ENCODE assay signal across 8 cellular contexts in the genomic region with DNA sequence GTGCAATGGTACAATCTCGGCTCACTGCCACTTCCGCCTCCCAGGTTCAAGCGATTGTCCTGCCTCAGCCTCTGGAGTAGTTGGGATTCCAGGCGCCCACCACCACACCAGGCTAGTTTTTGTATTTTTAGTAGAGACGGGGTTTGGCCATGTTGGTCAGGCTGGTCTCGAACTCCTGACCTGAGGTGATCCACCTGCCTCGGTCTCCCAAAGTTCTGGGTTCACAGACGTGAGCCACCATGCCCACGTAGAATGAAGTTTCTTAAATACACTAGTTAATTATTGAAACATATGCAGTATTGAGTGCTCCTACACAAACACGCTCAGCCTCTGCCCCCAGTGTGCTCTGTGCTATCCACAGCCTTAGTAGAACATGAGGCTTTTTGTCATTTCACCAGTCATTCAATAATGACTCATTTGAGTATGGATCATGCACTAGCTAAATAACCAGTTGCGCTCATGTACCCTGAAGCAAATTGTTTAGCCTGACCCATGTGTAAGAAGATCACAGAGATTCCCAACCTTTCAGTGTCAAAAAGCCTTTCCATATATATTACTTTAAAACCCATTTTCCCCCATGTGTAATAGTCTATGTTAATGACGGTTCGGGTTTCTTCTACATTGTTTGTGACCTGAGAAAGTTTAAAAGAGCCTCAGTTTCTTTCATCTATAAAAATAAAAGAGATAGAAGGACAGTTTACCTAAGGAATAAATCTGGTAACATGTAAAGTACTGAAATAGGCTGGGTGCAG. TPM values are rescaled to one million over a fixed set of nuclear protein-coding genes. Genes with fewer than 3 reads are reported as not detected.
DNase-seq lines count a peak whose midpoint lies in the region; ATAC-seq and TF ChIP-seq lines count a peak whose summit lies in the region.

No MANE protein-coding gene starts in this region.

- H2AFZ ChIP-seq in osteoblast (ENCODE audit: low read length) = no peak overlapping the region

- H3K27ac ChIP-seq in duodenal mucosa (ENCODE audit: low read depth, low read length) (peak overlapping the region; percentile 50), osteoblast (ENCODE audit: low read depth, low read length) (peak overlapping the region; percentile 99)

- peaks cover 48% of the 10 kb centered on the region for H3K36me3 Mint-ChIP-seq in activated B cell treated with CpG ODN at 0.5 μM for 24 hours (ENCODE audit: low read depth)

- H3K36me3 ChIP-seq in duodenal mucosa (ENCODE audit: control insufficient read depth in 1 of 2, insufficient read depth in 2 of 2, low read length in 2 of 2) = peaks cover 15 to 26% of the 10 kb centered on the region in 2 donors
- peaks cover 34% of the 10 kb centered on the region for H3K36me3 ChIP-seq in osteoblast (ENCODE audit: insufficient read depth, low read length)

- intact Hi-C loops in activated B cell treated with CpG ODN at 0.5 μM for 24 hours (cut with micrococcal nuclease) = loop anchor here (2.0 kb wide), 1 partner anchor 16 kb away; no protein-coding TSS in a partner anchor

- H3K27me3 ChIP-seq in duodenal mucosa (ENCODE audit: control insufficient read depth in 1 of 2, insufficient read depth in 2 of 2, low read length in 2 of 2) = no peaks in the 10 kb centered on the region
- H3K27me3 ChIP-seq in osteoblast (ENCODE audit: insufficient read depth, low read length) = no peaks in the 10 kb centered on the region

- ATAC-seq in HG03135 (IDR thresholded peaks at IDR 0.05; ENCODE audit: unreplicated experiment) (peak; percentile 38), activated B cell treated with CpG ODN at 0.5 μM for 24 hours (ENCODE audit: low read depth) (peak; percentile 42)

- H3K27me3 Mint-ChIP-seq in activated B cell treated with CpG ODN at 0.5 μM for 24 hours = no peaks in the 10 kb centered on the region

- H3K27ac Mint-ChIP-seq in activated B cell treated with CpG ODN at 0.5 μM for 24 hours = peak overlapping the region; percentile 84

- peak overlapping the region; percentile 72 for H3K4me2 ChIP-seq in osteoblast (ENCODE audit: insufficient read depth, low read length)

- peak overlapping the region; percentile 71 for H3K4me3 Mint-ChIP-seq in activated B cell treated with CpG ODN at 0.5 μM for 24 hours

- DNase-seq in activated B cell treated with CpG ODN at 0.5 μM for 24 hours (no peak), osteoblast (ENCODE audit: insufficient read length, low spot score, missing footprints) (peak; percentile 56), midbrain (lab: John Stamatoyannopoulos, UW) (no peak), NCI-H146 (lab: John Stamatoyannopoulos, UW) (no peak), NCI-H1436 (lab: John Stamatoyannopoulos, UW) (no peak)

- H3K4me1 ChIP-seq in duodenal mucosa (ENCODE audit: control insufficient read depth in 1 of 2, insufficient read depth in 2 of 2, low read length in 2 of 2) = peaks cover 32 to 43% of the 10 kb centered on the region in 2 donors
- H3K4me1 ChIP-seq in osteoblast (ENCODE audit: insufficient read depth, low read length) = peaks cover 29% of the 10 kb centered on the region

- POLR2A ChIA-PET in activated B cell treated with CpG ODN at 0.5 μM for 24 hours (lab: Charles Lee) = interaction anchor here (0.5 to 9.2 kb wide), 6 partner anchors 26 to 165 kb away, joined by 3 to 379 read pairs (median 4); no protein-coding TSS in a partner anchor

- H3K4me1 Mint-ChIP-seq in activated B cell treated with CpG ODN at 0.5 μM for 24 hours = peaks cover 85% of the 10 kb centered on the region

- peak overlapping the region in 1 of 2 donors; percentile 30 for H3K4me3 ChIP-seq in duodenal mucosa (ENCODE audit: low read depth in 1 of 2, low read length in 2 of 2)
- peak overlapping the region; percentile 85 for H3K4me3 ChIP-seq in osteoblast (ENCODE audit: insufficient read depth, low read length)

- peaks cover 36% of the 10 kb centered on the region for H3K79me2 ChIP-seq in osteoblast (ENCODE audit: insufficient read depth, low read length)

- no peaks in the 10 kb centered on the region for H3K9me3 ChIP-seq in duodenal mucosa (ENCODE audit: control insufficient read depth in 1 of 2, low read length in 2 of 2)
- H3K9me3 ChIP-seq in osteoblast (ENCODE audit: low read depth, low read length) = no peaks in the 10 kb centered on the region

- peak overlapping the region in 1 of 2 donors; percentile 39 for H3K9ac ChIP-seq in duodenal mucosa (ENCODE audit: low read depth in 1 of 2, low read length in 2 of 2)

- H4K20me1 ChIP-seq in osteoblast (ENCODE audit: insufficient read depth, low read length) = peaks cover 3% of the 10 kb centered on the region

- H3K9me3 Mint-ChIP-seq in activated B cell treated with CpG ODN at 0.5 μM for 24 hours = no peaks in the 10 kb centered on the region

- peak; percentile 32 for TF ChIP-seq POLR2A in GM10847 (IDR thresholded peaks at IDR 0.05; ENCODE audit: extremely low read depth, insufficient read length)

- CTCF ChIA-PET in activated B cell treated with CpG ODN at 0.5 μM for 24 hours (lab: Charles Lee) = interaction anchor here (1.2 to 3.7 kb wide), 2 partner anchors 57 to 90 kb away, joined by 3 to 24 read pairs; no protein-coding TSS in a partner anchor

- TF ChIP-seq CTCF in activated B cell treated with CpG ODN at 0.5 μM for 24 hours (IDR thresholded peaks at IDR 0.05) = no peak
- TF ChIP-seq CTCF in osteoblast (IDR thresholded peaks at IDR 0.05; ENCODE audit: extremely low read depth, low read depth, low read length) = no peak

RNA-seq across cellular contexts. Expression of a gene that starts 49.7 kb away (rescaled TPM):
- total RNA-seq in activated B cell treated with CpG ODN at 0.5 μM for 24 hours (10.5 and 15.1 TPM in 2 replicates), osteoblast (4.0 and 4.4 TPM in 2 replicates)

RNA-seq across cellular contexts. Expression of a gene that starts 49.8 kb away (rescaled TPM):
- 57.7 and 63.0 TPM in 2 replicates for total RNA-seq in activated B cell treated with CpG ODN at 0.5 μM for 24 hours
- 29.0 and 30.4 TPM in 2 replicates for total RNA-seq in osteoblast
